In genomic region chr12:31736472-31736871, GRCh38 we compare ENCODE assay signal across 10 cellular contexts. TPM values are rescaled to one million over a fixed set of nuclear protein-coding genes. Genes with fewer than 3 reads are reported as not detected.
A peak's percentile ranks its signal among the peaks of the same experiment; 100 is the strongest.
DNase-seq lines count a peak whose midpoint lies in the region; ATAC-seq, FAIRE-seq and TF ChIP-seq lines count a peak whose summit lies in the region.
"Had no signal": no experiment of that assay in that cellular context is flagged by ENCODE, and none has a peak within 500 bp of the region (broad histone marks: within the 10 kb centered on the region; RNA-seq: fewer than 3 reads in every experiment).

No MANE protein-coding gene starts in this region.

- TF ChIP-seq CTCF in foreskin keratinocyte (conservative IDR thresholded peaks at IDR 0.05), result no peak

- H3K27ac ChIP-seq in foreskin keratinocyte, result peak overlapping the region; percentile 80
- H3K27ac ChIP-seq: SJSA1 had no signal

- ATAC-seq in HG03575 (IDR thresholded peaks at IDR 0.05; ENCODE audit: extremely low read depth, insufficient number of reproducible peaks, low FRiP score, unreplicated experiment), result peak; percentile 41
- ATAC-seq in foreskin keratinocyte, result peak; percentile 88

- H3K4me1 ChIP-seq in foreskin keratinocyte, result peaks cover 12% of the 10 kb centered on the region

- no peak for FAIRE-seq in frontal cortex (lab: Jason Lieb, UNC)

- H3K27me3 ChIP-seq in foreskin keratinocyte, result no peaks in the 10 kb centered on the region
- H3K27me3 ChIP-seq: SJSA1 had no signal

- DNase-seq in AG08395 (ENCODE audit: low spot score) (peak; percentile 34), foreskin keratinocyte (peak; percentile 77 to 90), NCI-H1105 treated with DMSO at 0.1 percent for 48 hours (lab: John Stamatoyannopoulos, UW) (no peak), middle frontal gyrus (ENCODE audit: extremely low spot score, low spot score) (no peak), retina (no peak), frontal cortex (ENCODE audit: low spot score in 2 of 2) (no peak)
- peak; percentile 59 for DNase-seq in activated CD8-positive, alpha-beta memory T cell treated with anti-CD3 and anti-CD28 coated beads, Interleukin-2, amount 50 U/mL, for 4 hours
- DNase-seq: Caco-2 had no signal

RNA-seq across cellular contexts. Expression of gene AMN1, which starts 7.7 kb away (rescaled TPM):
- total RNA-seq in foreskin keratinocyte, result 5.6 and 5.9 TPM in 2 replicates
- polyA plus RNA-seq in foreskin keratinocyte, result 4.8 and 5.8 TPM in 2 replicates
- 77.0 TPM for total RNA-seq in frontal cortex

Comparison
In these comparisons a context has a peak if more than half of its experiments do, and no peak if none do; other contexts are left out.
1. DNase-seq: peak in AG08395 (single experiment), activated CD8-positive, alpha-beta memory T cell treated with anti-CD3 and anti-CD28 coated beads, Interleukin-2, amount 50 U/mL, for 4 hours (single experiment) and foreskin keratinocyte (2 of 2); none in NCI-H1105 treated with DMSO at 0.1 percent for 48 hours (single experiment), middle frontal gyrus (single experiment), retina (single experiment) and frontal cortex (0 of 2).
2. RNA of gene AMN1, which starts 7.7 kb away (total RNA-seq): 77.0 TPM in frontal cortex (single experiment); 5.6 to 5.9 TPM in foreskin keratinocyte; every median in the first group is over 10 times any median in the second.